In genomic region chr13:75621147-75621546, GRCh38 we compare ENCODE assay signal across 15 cellular contexts. TPM values are rescaled to one million over a fixed set of nuclear protein-coding genes. Genes with fewer than 3 reads are reported as not detected.
A peak's percentile ranks its signal among the peaks of the same experiment; 100 is the strongest.
DNase-seq lines count a peak whose midpoint lies in the region; FAIRE-seq and TF ChIP-seq lines count a peak whose summit lies in the region.
"Had no signal": no experiment of that assay in that cellular context is flagged by ENCODE, and none has a peak within 500 bp of the region (broad histone marks: within the 10 kb centered on the region; RNA-seq: fewer than 3 reads in every experiment).

No MANE protein-coding gene starts in this region.

- H3K9ac ChIP-seq in SK-N-MC (ENCODE audit: insufficient read length), result peak overlapping the region; percentile 36
- H3K9ac ChIP-seq in skeletal muscle satellite cell (ENCODE audit: low read depth, low read length), result peak overlapping the region; percentile 73

- H3K4me2 ChIP-seq in skeletal muscle satellite cell (ENCODE audit: low read length), result peak overlapping the region; percentile 63

- H3K27me3 ChIP-seq in skeletal muscle satellite cell (ENCODE audit: control insufficient read depth, insufficient read depth, low read length), result no peaks in the 10 kb centered on the region
- no peaks in the 10 kb centered on the region for H3K27me3 ChIP-seq in BE2C
- H3K27me3 ChIP-seq: breast epithelium had no signal

- H3K4me3 ChIP-seq in SK-N-MC (peak overlapping the region; percentile 72), fibroblast of mammary gland (ENCODE audit: control insufficient read depth, low read depth, low read length) (no peak overlapping the region), skeletal muscle satellite cell (ENCODE audit: low read length) (peak overlapping the region; percentile 50), BE2C (ENCODE audit: low read depth, low read length) (no peak overlapping the region)
- H3K4me3 ChIP-seq: breast epithelium, mucosa of descending colon had no signal

- DNase-seq in SK-N-MC (ENCODE audit: low read depth, low spot score), result peak; percentile 91
- DNase-seq in fibroblast of mammary gland (ENCODE audit: low read depth), result peak; percentile 25
- no peak for DNase-seq in NCI-H82 treated with DMSO at 0.1 percent for 48 hours (lab: John Stamatoyannopoulos, UW; ENCODE audit: unreplicated experiment)
- DNase-seq in BE2C, result no peak
- DNase-seq in NCI-H146 treated with DMSO at 0.1 percent for 48 hours (lab: John Stamatoyannopoulos, UW; ENCODE audit: unreplicated experiment), result no peak
- DNase-seq: activated effector memory CD4-positive, alpha-beta T cell treated with anti-CD3 and anti-CD28 coated beads, Interleukin-2, amount 50 U/mL, for 16 hours; CD8-positive, alpha-beta T cell; endodermal cell; mucosa of descending colon; NK-92 treated with Interleukin-12 subunit alpha and Interleukin-12 subunit beta, amount 100 ng/mL, for 24 hours had no signal

- FAIRE-seq in G401.6 (lab: Jason Lieb, UNC), result peak; percentile 37
- FAIRE-seq: keratinocyte had no signal

- H3K4me1 ChIP-seq in skeletal muscle satellite cell (ENCODE audit: control insufficient read depth, insufficient read depth, low read length) (peaks cover 44% of the 10 kb centered on the region), BE2C (no peaks in the 10 kb centered on the region)
- H3K4me1 ChIP-seq: breast epithelium had no signal

- peak overlapping the region; percentile 97 for H3K27ac ChIP-seq in SK-N-MC
- H3K27ac ChIP-seq: breast epithelium, VCaP had no signal

- H3K36me3 ChIP-seq in SK-N-MC (ENCODE audit: insufficient read depth, low read length) (peaks cover 13% of the 10 kb centered on the region; the same call in 1 of the 2 replicates), skeletal muscle satellite cell (ENCODE audit: insufficient read depth, low read length) (peaks cover 29% of the 10 kb centered on the region), BE2C (no peaks in the 10 kb centered on the region; the same call in 1 of the 2 replicates)
- H3K36me3 ChIP-seq: breast epithelium had no signal

- no peaks in the 10 kb centered on the region for H3K9me3 ChIP-seq in SK-N-MC (ENCODE audit: low read depth, low read length)
- H3K9me3 ChIP-seq in skeletal muscle satellite cell (replicated peaks; ENCODE audit: low read length), result no peaks in the 10 kb centered on the region
- no peaks in the 10 kb centered on the region for H3K9me3 ChIP-seq in BE2C
- H3K9me3 ChIP-seq: breast epithelium, mucosa of descending colon had no signal

- TF ChIP-seq CTCF in fibroblast of mammary gland (conservative IDR thresholded peaks at IDR 0.05; ENCODE audit: control insufficient read depth, insufficient read depth, low read depth, low read length) (no peak), BE2C (IDR thresholded peaks at IDR 0.05; ENCODE audit: low read depth, low read length) (no peak)

RNA-seq across cellular contexts. Expression of gene LMO7, which starts 15.0 kb away (rescaled TPM):
- total RNA-seq in skeletal muscle satellite cell (2012; rRNA removed), result 24.6 and 61.4 TPM in 2 replicates
- polyA plus RNA-seq in BE2C (2012; ENCODE audit: insufficient read depth, insufficient read length, low read depth), result 9.9 TPM

Comparison
In these comparisons a context has a peak if more than half of its experiments do, and no peak if none do; other contexts are left out.
1. DNase-seq: peak in SK-N-MC (single experiment) and fibroblast of mammary gland (single experiment); none in NCI-H82 treated with DMSO at 0.1 percent for 48 hours (single experiment), BE2C (single experiment) and NCI-H146 treated with DMSO at 0.1 percent for 48 hours (single experiment).
2. H3K4me3 ChIP-seq: peak in SK-N-MC (single experiment) and skeletal muscle satellite cell (single experiment); none in fibroblast of mammary gland (single experiment) and BE2C (single experiment).